In genomic region chr5:42337607-42338006, GRCh38 we compare ENCODE assay signal across 7 cellular contexts.
"Had no signal": no experiment of that assay in that cellular context is flagged by ENCODE, and none has a peak within 500 bp of the region (broad histone marks: within the 10 kb centered on the region; RNA-seq: fewer than 3 reads in every experiment).

No MANE protein-coding gene starts in this region.

- ATAC-seq: HepG2, K562 had no signal

- H3K4me3 ChIP-seq: K562 had no signal

- H3K4me2 ChIP-seq: KMS-11 had no signal

- H3K27ac ChIP-seq: HL-60, KMS-11 had no signal

- H3K9ac ChIP-seq: KMS-11 had no signal

- DNase-seq: IMR-90, KBM-7, KG1 had no signal
